Comparison of ENCODE assay signal across 28 cellular contexts in the genomic region with DNA sequence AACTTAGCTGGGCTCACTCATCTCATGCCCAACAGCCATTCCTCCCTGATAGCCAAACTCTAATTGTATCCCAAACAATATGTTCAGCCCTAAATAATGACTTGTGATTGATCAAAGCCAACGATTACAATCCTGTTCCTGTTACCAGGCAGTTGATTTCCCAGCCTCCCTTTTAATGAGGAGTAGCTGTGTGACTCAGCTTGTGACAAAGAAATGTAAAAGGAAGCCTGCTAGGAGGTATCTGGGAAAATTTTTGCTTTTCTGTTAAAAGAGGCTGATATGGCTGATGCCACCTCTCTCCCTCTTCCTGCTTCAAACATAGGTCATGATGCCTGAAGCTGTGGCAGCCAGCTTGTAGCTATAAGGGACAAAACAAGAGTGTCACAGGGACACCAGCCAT.
"Had no signal": no experiment of that assay in that cellular context is flagged by ENCODE, and none has a peak within 500 bp of the region (broad histone marks: within the 10 kb centered on the region; RNA-seq: fewer than 3 reads in every experiment).

No MANE protein-coding gene starts in this region.

- H3K4me1 Mint-ChIP-seq: activated B cell treated with CpG ODN at 0.5 μM for 24 hours; central memory CD8-positive, alpha-beta T cell; stimulated activated memory B cell treated with anti-CD40 and anti-IgM and Interleukin-4, amounts not matched to agents 10 μg/mL and 1 μg/mL and 100 μg/mL, for 72 hours had no signal

- H3K9me3 ChIP-seq: adrenal gland, ascending aorta, esophagus squamous epithelium, gastroesophageal sphincter, stomach, suprapubic skin, tibial nerve had no signal

- H3K9me3 Mint-ChIP-seq: activated B cell treated with CpG ODN at 0.5 μM for 24 hours; activated T-cell treated with anti-CD3 and anti-CD28 coated beads, Interleukin-2, amount 50 U/mL, for 4 hours; activated T-helper 2 cell treated with anti-CD3 and anti-CD28 coated beads, Interferon-gamma antibody, Interleukin-2, Interleukin-4, amounts not matched to agents 10 μg/mL and 5 μg/mL and 100 μg/mL, durations not matched to agents 14 hours and 24 hours and 36 hours; central memory CD8-positive, alpha-beta T cell; effector memory CD8-positive, alpha-beta T cell; stimulated activated memory B cell treated with anti-CD40 and anti-IgM and Interleukin-4, amounts not matched to agents 10 μg/mL and 1 μg/mL and 100 μg/mL, for 72 hours had no signal

- H3K27ac Mint-ChIP-seq: activated B cell treated with CpG ODN at 0.5 μM for 24 hours; activated naive CD8-positive, alpha-beta T cell; activated T-helper 2 cell treated with anti-CD3 and anti-CD28 coated beads, Interferon-gamma antibody, Interleukin-2, Interleukin-4, amounts not matched to agents 10 μg/mL and 5 μg/mL and 100 μg/mL, durations not matched to agents 14 hours and 24 hours and 36 hours; effector memory CD8-positive, alpha-beta T cell; nephron progenitor cell; stimulated activated memory B cell treated with anti-CD40 and anti-IgM and Interleukin-4, amounts not matched to agents 10 μg/mL and 1 μg/mL and 100 μg/mL, for 72 hours had no signal

- H3K4me3 ChIP-seq: adrenal gland, ascending aorta, dorsolateral prefrontal cortex, esophagus squamous epithelium, gastroesophageal sphincter, smooth muscle cell, stomach, suprapubic skin, tibial nerve had no signal

- H3K36me3 ChIP-seq: adrenal gland, ascending aorta, esophagus squamous epithelium, gastroesophageal sphincter, stomach, suprapubic skin, tibial nerve had no signal

- ATAC-seq: activated T-cell treated with anti-CD3 and anti-CD28 coated beads, Interleukin-2, amount 50 U/mL, for 4 hours; effector memory CD8-positive, alpha-beta T cell; gastroesophageal sphincter; left cardiac atrium; sciatic nerve; stimulated activated memory B cell treated with anti-CD40 and anti-IgM and Interleukin-4, amounts not matched to agents 10 μg/mL and 1 μg/mL and 100 μg/mL, for 72 hours had no signal

- H3K36me3 Mint-ChIP-seq: activated naive CD8-positive, alpha-beta T cell; stimulated activated memory B cell treated with anti-CD40 and anti-IgM and Interleukin-4, amounts not matched to agents 10 μg/mL and 1 μg/mL and 100 μg/mL, for 72 hours had no signal

- H3K4me2 ChIP-seq: smooth muscle cell had no signal

- H3K27ac ChIP-seq: adrenal gland, ascending aorta, esophagus squamous epithelium, gastroesophageal sphincter, stomach, suprapubic skin, tibial nerve had no signal

- DNase-seq: activated B cell treated with CpG ODN at 0.5 μM for 24 hours; activated CD4-positive, alpha-beta T cell treated with anti-CD3 and anti-CD28 coated beads for 4 hours; activated CD4-positive, alpha-beta T cell treated with anti-CD3 and anti-CD28 coated beads, Interleukin-2, amount 50 U/mL, for 48 hours; activated CD8-positive, alpha-beta memory T cell treated with anti-CD3 and anti-CD28 coated beads, Interleukin-2, amount 50 U/mL, for 48 hours; activated naive CD4-positive, alpha-beta T cell; activated T-cell treated with anti-CD3 and anti-CD28 coated beads, Interleukin-2, amount 50 U/mL, for 4 hours; adrenal gland; dorsolateral prefrontal cortex; effector memory CD8-positive, alpha-beta T cell; esophagus squamous epithelium; head of caudate nucleus; hypothalamus; left cardiac atrium; mesenchymal stem cell; nephron progenitor cell; stimulated activated CD4-positive, alpha-beta T cell treated with anti-CD3 and anti-CD28 coated beads, Interleukin-15, amount 100 ng/mL, for 24 hours; stomach; T1000 had no signal

- H3K4me3 Mint-ChIP-seq: activated B cell treated with CpG ODN at 0.5 μM for 24 hours; activated naive CD8-positive, alpha-beta T cell; activated T-cell treated with anti-CD3 and anti-CD28 coated beads, Interleukin-2, amount 50 U/mL, for 4 hours; central memory CD8-positive, alpha-beta T cell; effector memory CD8-positive, alpha-beta T cell; nephron progenitor cell; stimulated activated memory B cell treated with anti-CD40 and anti-IgM and Interleukin-4, amounts not matched to agents 10 μg/mL and 1 μg/mL and 100 μg/mL, for 72 hours had no signal

- H3K4me1 ChIP-seq: adrenal gland, ascending aorta, esophagus squamous epithelium, gastroesophageal sphincter, stomach, suprapubic skin, tibial nerve had no signal

- H3K27me3 ChIP-seq: adrenal gland, ascending aorta, dorsolateral prefrontal cortex, esophagus squamous epithelium, stomach, suprapubic skin, tibial nerve had no signal
